23 cellular contexts compared by ENCODE assay signal in genomic region chr12:116482859-116483258, GRCh38.
"Had no signal": no experiment of that assay in that cellular context is flagged by ENCODE, and none has a peak within 500 bp of the region (broad histone marks: within the 10 kb centered on the region; RNA-seq: fewer than 3 reads in every experiment).

No MANE protein-coding gene starts in this region.

- H3K27ac ChIP-seq: colonic mucosa, epithelial cell of prostate, esophagus squamous epithelium, gastrocnemius medialis, heart right ventricle, left lung, lower lobe of right lung had no signal

- H3K36me3 ChIP-seq: colonic mucosa, esophagus squamous epithelium, gastrocnemius medialis, heart right ventricle, left lung, lower lobe of right lung had no signal

- ATAC-seq: effector memory CD8-positive, alpha-beta T cell; esophagus mucosa; gastrocnemius medialis; heart right ventricle; left cardiac atrium; left lung; left ventricle myocardium superior; lower lobe of right lung had no signal

- H3K4me3 ChIP-seq: colonic mucosa, esophagus squamous epithelium, gastrocnemius medialis, heart right ventricle, left lung, lower lobe of right lung had no signal

- H3K4me1 ChIP-seq: colonic mucosa, esophagus squamous epithelium, gastrocnemius medialis, left lung, lower lobe of right lung had no signal

- DNase-seq: colonic mucosa; cortex of kidney; effector CD8-positive, alpha-beta T cell; effector memory CD8-positive, alpha-beta T cell; endodermal cell; erythroblast; esophagus squamous epithelium; foreskin fibroblast; foreskin melanocyte; glutamatergic neuron; head of caudate nucleus; heart right ventricle; hippocampal formation; left cardiac atrium; left lung; left ventricle myocardium superior; lower lobe of right lung; mesendoderm; midbrain had no signal

- H3K27ac Mint-ChIP-seq: dendritic cell treated with granulocyte-macrophage colony-stimulating factor and Interleukin-4, amounts not matched to agents 40 ng/mL and 50 ng/mL, for 4 days; effector memory CD8-positive, alpha-beta T cell; endodermal cell had no signal

- H3K9me3 Mint-ChIP-seq: effector memory CD8-positive, alpha-beta T cell had no signal

- H3K4me1 Mint-ChIP-seq: endodermal cell had no signal

- H3K4me3 Mint-ChIP-seq: dendritic cell treated with granulocyte-macrophage colony-stimulating factor and Interleukin-4, amounts not matched to agents 40 ng/mL and 50 ng/mL, for 4 days; effector memory CD8-positive, alpha-beta T cell; endodermal cell had no signal

- H3K27me3 ChIP-seq: colonic mucosa, esophagus squamous epithelium had no signal

- H3K9me3 ChIP-seq: colonic mucosa, gastrocnemius medialis, left lung had no signal
